21 cellular contexts compared by ENCODE assay signal in the genomic region with DNA sequence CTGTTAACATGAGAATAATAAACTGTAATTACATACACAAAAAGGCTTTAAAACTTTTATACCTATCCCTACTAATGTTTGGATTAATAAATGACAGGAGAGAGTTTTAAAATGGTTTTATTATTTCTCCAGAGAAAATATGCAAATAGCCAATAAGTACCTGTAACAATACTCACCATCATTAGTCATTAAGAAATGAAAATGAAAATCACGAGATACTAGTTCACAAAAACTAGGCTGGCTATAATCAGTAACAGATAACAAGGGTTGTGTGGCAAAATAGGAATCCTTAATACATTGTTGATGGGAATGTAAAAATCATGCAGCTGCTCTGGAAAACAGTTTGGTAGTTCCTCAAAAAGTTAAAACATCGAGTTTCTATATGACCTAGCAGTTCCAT.
"Had no signal": no experiment of that assay in that cellular context is flagged by ENCODE, and none has a peak within 500 bp of the region (broad histone marks: within the 10 kb centered on the region; RNA-seq: fewer than 3 reads in every experiment).

No MANE protein-coding gene starts in this region.

- FAIRE-seq: islet of Langerhans had no signal

- DNase-seq: activated B cell treated with CpG ODN at 0.5 μM for 24 hours; activated CD4-positive, alpha-beta memory T cell treated with anti-CD3 and anti-CD28 coated beads for 36 hours; activated CD4-positive, alpha-beta T cell treated with anti-CD3 and anti-CD28 coated beads for 4 hours; activated naive CD8-positive, alpha-beta T cell treated with anti-CD3 and anti-CD28 coated beads for 36 hours; activated T-cell treated with anti-CD3 and anti-CD28 coated beads for 4 hours; amygdala; endodermal cell; foreskin fibroblast; glutamatergic neuron; hippocampal formation; left cardiac atrium; mesenchymal stem cell; mucosa of descending colon; naive B cell; psoas muscle; right cardiac atrium; stimulated activated CD4-positive, alpha-beta T cell treated with anti-CD3 and anti-CD28 coated beads, Interleukin-2, amount 100 ng/mL, for 24 hours; stimulated activated naive CD4-positive, alpha-beta T cell treated with Interleukin-2 at 50 U/mL for 16 hours; thyroid gland had no signal

- H3K27ac ChIP-seq: epithelial cell of prostate, psoas muscle, thyroid gland had no signal

- H3K4me1 ChIP-seq: psoas muscle, thyroid gland had no signal

- ATAC-seq: left cardiac atrium, mucosa of descending colon, psoas muscle, right cardiac atrium had no signal

- H3K27me3 ChIP-seq: thyroid gland had no signal

- H3K4me3 ChIP-seq: mucosa of descending colon, psoas muscle, thyroid gland had no signal

- H3K36me3 ChIP-seq: thyroid gland had no signal

- H3K9me3 ChIP-seq: mucosa of descending colon, psoas muscle, thyroid gland had no signal
